24 cellular contexts compared by ENCODE assay signal in genomic region chr11:45657496-45658260, GRCh38. TPM values are rescaled to one million over a fixed set of nuclear protein-coding genes. Genes with fewer than 3 reads are reported as not detected.
DNase-seq lines count a peak whose midpoint lies in the region; ATAC-seq and TF ChIP-seq lines count a peak whose summit lies in the region.
"Had no signal": no experiment of that assay in that cellular context is flagged by ENCODE, and none has a peak within 500 bp of the region (broad histone marks: within the 10 kb centered on the region; RNA-seq: fewer than 3 reads in every experiment).

No MANE protein-coding gene starts in this region.

- H3K4me2 ChIP-seq in smooth muscle cell: peak overlapping the region; percentile 66

- no peaks in the 10 kb centered on the region for H3K36me3 Mint-ChIP-seq in Caco-2 (ENCODE audit: insufficient read depth, unreplicated experiment)

- CTCF ChIA-PET in Caco-2 (lab: Charles Lee): interaction anchor here (1.0 kb wide), 1 partner anchor 157 kb away, joined by 4 read pairs; no protein-coding TSS in a partner anchor

- H3K27ac Mint-ChIP-seq in Caco-2 (ENCODE audit: unreplicated experiment): no peak overlapping the region
- H3K27ac Mint-ChIP-seq: activated CD4-positive, alpha-beta T cell treated with anti-CD3 and anti-CD28 coated beads for 36 hours; activated naive CD4-positive, alpha-beta T cell treated with anti-CD3 and anti-CD28 coated beads for 36 hours had no signal

- no TSS peak for BruUV-seq in Caco-2 (replicated peaks; lab: Mats Ljungman, UMichigan)

- no peaks in the 10 kb centered on the region for H4K20me1 ChIP-seq in smooth muscle cell (ENCODE audit: low read depth)

- no peak for TF ChIP-seq CTCF in ascending aorta (IDR thresholded peaks at IDR 0.05)
- TF ChIP-seq CTCF in lower lobe of right lung (IDR thresholded peaks at IDR 0.05): no peak
- TF ChIP-seq CTCF in smooth muscle cell (IDR thresholded peaks at IDR 0.05; ENCODE audit: borderline replicate concordance, insufficient read depth, poor library complexity, severe bottlenecking): no peak
- no peak for TF ChIP-seq CTCF in Caco-2 (IDR thresholded peaks at IDR 0.05; ENCODE audit: insufficient read depth in 1 of 2, low read depth in 1 of 2, low read length in 1 of 2, severe bottlenecking in 1 of 2, unreplicated experiment in 1 of 2)

- intact Hi-C loops in ascending aorta (cut with DNase I) (loop anchor here (10.0 kb wide), 1 partner anchor 1093 kb away; the partner anchor contains the start of gene CD82), lower lobe of right lung (cut with DNase I) (loop anchor here (10.0 kb wide), 1 partner anchor 283 kb away; no protein-coding TSS in a partner anchor), Caco-2 (cut with micrococcal nuclease; ENCODE audit: unreplicated experiment) (loop anchor here (5.0 kb wide), 1 partner anchor 115 kb away; no protein-coding TSS in a partner anchor)

- H3K36me3 ChIP-seq in ascending aorta (no peaks in the 10 kb centered on the region), lower lobe of right lung (no peaks in the 10 kb centered on the region), smooth muscle cell (ENCODE audit: low read depth) (no peaks in the 10 kb centered on the region), Caco-2 (ENCODE audit: control insufficient read depth, insufficient read depth, low read length) (no peaks in the 10 kb centered on the region)
- H3K36me3 ChIP-seq: BLaER1, esophagus squamous epithelium, SJSA1 had no signal

- no peak overlapping the region for H2AFZ ChIP-seq in smooth muscle cell (ENCODE audit: low read depth)

- no peaks in the 10 kb centered on the region for H3F3A ChIP-seq in smooth muscle cell (ENCODE audit: low read depth)

- no peak for ATAC-seq in lower lobe of right lung
- ATAC-seq in HG03159 (IDR thresholded peaks at IDR 0.05; ENCODE audit: unreplicated experiment): no peak
- ATAC-seq: activated CD4-positive, alpha-beta T cell treated with anti-CD3 and anti-CD28 coated beads for 36 hours had no signal

- 92% methylated on average over 8 of the region's 8 CpGs for WGBS in smooth muscle cell (ENCODE audit: low lambda C conversion rate)

- peak overlapping the region; percentile 31 for H3K9ac ChIP-seq in smooth muscle cell (ENCODE audit: low read depth)
- H3K9ac ChIP-seq: BLaER1, GM23248 had no signal

- H3K27ac ChIP-seq in ascending aorta: peak overlapping the region; percentile 14 to 54
- peak overlapping the region; percentile 64 for H3K27ac ChIP-seq in lower lobe of right lung
- peak overlapping the region; percentile 92 for H3K27ac ChIP-seq in smooth muscle cell (ENCODE audit: low read depth)
- H3K27ac ChIP-seq: 22Rv1, BLaER1, GM23248, HL-60, SJSA1 had no signal

- peaks cover 29% of the 10 kb centered on the region for H3K27me3 Mint-ChIP-seq in Caco-2 (ENCODE audit: insufficient read depth, unreplicated experiment)

- H3K4me3 Mint-ChIP-seq in Caco-2 (ENCODE audit: unreplicated experiment): no peak overlapping the region
- H3K4me3 Mint-ChIP-seq: activated CD4-positive, alpha-beta T cell treated with anti-CD3 and anti-CD28 coated beads for 36 hours; activated naive CD4-positive, alpha-beta T cell treated with anti-CD3 and anti-CD28 coated beads for 36 hours had no signal

- H3K4me3 ChIP-seq in ascending aorta (no peak overlapping the region), lower lobe of right lung (no peak overlapping the region), smooth muscle cell (no peak overlapping the region), Caco-2 (ENCODE audit: low read depth, low read length) (no peak overlapping the region)
- H3K4me3 ChIP-seq: BLaER1, esophagus squamous epithelium, GM23248, mucosa of descending colon, SJSA1, testis had no signal

- H3K4me1 ChIP-seq in ascending aorta: peaks cover 4 to 46% of the 10 kb centered on the region in 2 donors
- H3K4me1 ChIP-seq in lower lobe of right lung: peaks cover 23% of the 10 kb centered on the region
- peaks cover 34% of the 10 kb centered on the region for H3K4me1 ChIP-seq in smooth muscle cell (ENCODE audit: low read depth)
- H3K4me1 ChIP-seq in Caco-2: no peaks in the 10 kb centered on the region

- H3K27me3 ChIP-seq in ascending aorta (no peaks in the 10 kb centered on the region), lower lobe of right lung (ENCODE audit: low read depth) (peaks cover 52% of the 10 kb centered on the region), smooth muscle cell (ENCODE audit: low read depth) (no peaks in the 10 kb centered on the region), Caco-2 (replicated peaks; ENCODE audit: control insufficient read depth, insufficient read depth, low read length) (peaks cover 13% of the 10 kb centered on the region)
- H3K27me3 ChIP-seq: testis had no signal

- H3K79me2 ChIP-seq in smooth muscle cell (ENCODE audit: low read depth): no peaks in the 10 kb centered on the region

- DNase-seq in DMS53 (lab: John Stamatoyannopoulos, UW) (peak; percentile 10), DMS53 treated with DMSO at 0.1 percent for 48 hours (lab: John Stamatoyannopoulos, UW; ENCODE audit: unreplicated experiment) (no peak), ascending aorta (ENCODE audit: low spot score in 2 of 2) (peak in 1 of 2 donors; percentile 56), lower lobe of right lung (no peak), smooth muscle cell (lab: John Stamatoyannopoulos, UW; ENCODE audit: unreplicated experiment) (no peak), Caco-2 (no peak), NCI-H1694 (lab: John Stamatoyannopoulos, UW) (no peak)
- DNase-seq: activated CD8-positive, alpha-beta memory T cell treated with anti-CD3 and anti-CD28 coated beads, Interleukin-2, amount 50 U/mL, for 4 hours; activated naive CD4-positive, alpha-beta T cell treated with anti-CD3 and anti-CD28 coated beads for 36 hours; DMS 273 treated with DMSO at 0.1 percent for 48 hours; esophagus squamous epithelium; NCI-H2029; NCI-H526; stimulated activated CD4-positive, alpha-beta T cell treated with anti-CD3 and anti-CD28 coated beads, Interleukin-4, amount 100 ng/mL, for 4 hours; testis had no signal

- no peaks in the 10 kb centered on the region for H3K9me3 Mint-ChIP-seq in Caco-2 (ENCODE audit: unreplicated experiment)
- H3K9me3 Mint-ChIP-seq: activated naive CD4-positive, alpha-beta T cell treated with anti-CD3 and anti-CD28 coated beads for 36 hours had no signal

- POLR2A ChIA-PET in Caco-2 (lab: Charles Lee): no interaction called here

- H3K9me3 ChIP-seq in ascending aorta: no peaks in the 10 kb centered on the region
- no peaks in the 10 kb centered on the region for H3K9me3 ChIP-seq in lower lobe of right lung
- no peaks in the 10 kb centered on the region for H3K9me3 ChIP-seq in smooth muscle cell (replicated peaks; ENCODE audit: low read depth)
- H3K9me3 ChIP-seq in Caco-2: no peaks in the 10 kb centered on the region
- H3K9me3 ChIP-seq: BLaER1, esophagus squamous epithelium, mucosa of descending colon, testis had no signal

- no peaks in the 10 kb centered on the region for H3K4me1 Mint-ChIP-seq in Caco-2 (ENCODE audit: low read depth, unreplicated experiment)

RNA-seq across cellular contexts. Expression of gene CHST1, which starts 7.7 kb away (rescaled TPM):
- total RNA-seq in ascending aorta (40.2 TPM), lower lobe of right lung (4.6 TPM), smooth muscle cell (2.4 and 3.8 TPM in 2 replicates), Caco-2 (2022) (not detected in 2 replicates)
- polyA plus RNA-seq in smooth muscle cell: 9.5 and 15.9 TPM in 2 replicates
- total RNA-seq: activated naive CD4-positive, alpha-beta T cell treated with anti-CD3 and anti-CD28 coated beads for 36 hours; GM23248; OCI-LY7; SJSA1 had no signal

Comparison
In these comparisons a context has a peak if more than half of its experiments do, and no peak if none do; other contexts are left out.
1. H3K27ac ChIP-seq: peak in every context shown above with its lines; median percentile 92 in smooth muscle cell; 64 in lower lobe of right lung; 34 in ascending aorta.